1 cellular context compared by ENCODE assay signal in the genomic region with DNA sequence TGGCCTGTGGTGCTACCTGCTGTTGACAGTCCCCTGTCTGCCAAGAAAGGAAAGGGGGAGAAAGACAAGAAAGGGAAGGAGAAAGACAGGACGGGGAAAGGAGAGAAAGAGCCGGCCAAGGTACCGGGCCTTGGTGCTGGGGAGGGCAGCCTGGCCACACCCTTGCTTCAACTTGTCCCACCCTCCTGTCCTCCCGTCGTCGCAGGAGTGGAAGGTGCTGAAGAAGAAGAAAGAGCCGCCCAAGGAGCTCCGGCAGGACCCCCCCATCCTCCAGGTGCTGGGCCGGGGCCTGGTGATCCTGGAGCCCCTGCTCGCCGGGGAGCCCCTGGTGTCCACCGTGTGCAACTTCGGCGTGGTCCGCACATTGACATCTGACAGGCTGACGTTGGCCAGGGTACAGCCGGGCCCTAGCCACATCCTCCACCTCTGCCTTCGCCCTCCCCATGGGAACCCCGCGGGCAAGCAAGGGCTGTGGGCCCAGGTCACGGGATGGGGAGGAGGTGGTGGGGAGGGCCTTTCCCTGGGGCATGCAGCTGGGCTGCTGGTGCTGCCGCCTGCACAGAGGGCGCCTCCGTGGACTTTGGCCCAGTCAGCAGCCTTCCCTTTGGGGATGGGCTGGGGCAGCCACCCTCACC.
TF ChIP-seq lines count a peak whose summit lies in the region.

No MANE protein-coding gene starts in this region.

TF ChIP-seq in HepG2, 621 proteins besides CTCF, POLR2A, EP300 and RAD21 (continues in another document):
- TF ChIP-seq, protein P1, sequence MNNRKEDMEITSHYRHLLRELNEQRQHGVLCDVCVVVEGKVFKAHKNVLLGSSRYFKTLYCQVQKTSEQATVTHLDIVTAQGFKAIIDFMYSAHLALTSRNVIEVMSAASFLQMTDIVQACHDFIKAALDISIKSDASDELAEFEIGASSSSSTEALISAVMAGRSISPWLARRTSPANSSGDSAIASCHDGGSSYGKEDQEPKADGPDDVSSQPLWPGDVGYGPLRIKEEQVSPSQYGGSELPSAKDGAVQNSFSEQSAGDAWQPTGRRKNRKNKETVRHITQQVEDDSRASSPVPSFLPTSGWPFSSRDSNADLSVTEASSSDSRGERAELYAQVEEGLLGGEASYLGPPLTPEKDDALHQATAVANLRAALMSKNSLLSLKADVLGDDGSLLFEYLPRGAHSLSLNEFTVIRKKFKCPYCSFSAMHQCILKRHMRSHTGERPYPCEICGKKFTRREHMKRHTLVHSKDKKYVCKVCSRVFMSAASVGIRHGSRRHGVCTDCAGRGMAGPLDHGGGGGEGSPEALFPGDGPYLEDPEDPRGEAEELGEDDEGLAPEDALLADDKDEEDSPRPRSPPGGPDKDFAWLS (CRISPR knock-in tag; IDR thresholded peaks at IDR 0.05; ENCODE audit: borderline replicate concordance) = no peak
- TF ChIP-seq, protein P2, sequence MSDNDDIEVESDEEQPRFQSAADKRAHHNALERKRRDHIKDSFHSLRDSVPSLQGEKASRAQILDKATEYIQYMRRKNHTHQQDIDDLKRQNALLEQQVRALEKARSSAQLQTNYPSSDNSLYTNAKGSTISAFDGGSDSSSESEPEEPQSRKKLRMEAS (IDR thresholded peaks at IDR 0.05) = peak; percentile 51
- TF ChIP-seq HNRNPLL (IDR thresholded peaks at IDR 0.05; ENCODE audit: low read depth, low read length, poor library complexity, severe bottlenecking) (peak; percentile 6), SCMH1 (CRISPR knock-in tag; IDR thresholded peaks at IDR 0.05; ENCODE audit: borderline replicate concordance) (no peak), SOX5 (CRISPR knock-in tag; IDR thresholded peaks at IDR 0.05; ENCODE audit: borderline replicate concordance) (no peak), STAG1 (CRISPR knock-in tag; IDR thresholded peaks at IDR 0.05) (no peak), ZBTB7B (CRISPR knock-in tag; IDR thresholded peaks at IDR 0.05) (no peak), ZNF136 (CRISPR knock-in tag; IDR thresholded peaks at IDR 0.05; ENCODE audit: low read depth) (no peak), KDM3A (CRISPR knock-in tag; IDR thresholded peaks at IDR 0.05; ENCODE audit: low read depth) (no peak), HNF4A (CRISPR knock-in tag; IDR thresholded peaks at IDR 0.05) (peak; percentile 55), IKZF1 (IDR thresholded peaks at IDR 0.05) (no peak), BORCS8-MEF2B (CRISPR knock-in tag; IDR thresholded peaks at IDR 0.05) (0 out of 2 replicates have a peak, but pooled peaks have one; percentile 8), ZNF563 (CRISPR knock-in tag; IDR thresholded peaks at IDR 0.05) (0 out of 2 replicates have a peak, but pooled peaks have one; percentile 12), HNRNPUL1 (IDR thresholded peaks at IDR 0.05; ENCODE audit: low read depth, low read length) (no peak), HNF4G (IDR thresholded peaks at IDR 0.05; ENCODE audit: borderline replicate concordance, low read depth, low read length) (no peak), HNF4G (CRISPR knock-in tag; IDR thresholded peaks at IDR 0.05; ENCODE audit: borderline replicate concordance, low read depth) (no peak; the same call in 1 of the 2 replicates), SALL2 (CRISPR knock-in tag; IDR thresholded peaks at IDR 0.05) (no peak), ZNF546 (CRISPR knock-in tag; conservative IDR thresholded peaks at IDR 0.05) (0 out of 2 replicates have a peak, but pooled peaks have one; percentile 50), DPF2 (CRISPR knock-in tag; IDR thresholded peaks at IDR 0.05; ENCODE audit: borderline replicate concordance, low read depth) (no peak), SALL1 (CRISPR knock-in tag; IDR thresholded peaks at IDR 0.05) (0 out of 2 replicates have a peak, but pooled peaks have one; percentile 34), ZSCAN25 (CRISPR knock-in tag; IDR thresholded peaks at IDR 0.05) (no peak), ZNF234 (CRISPR knock-in tag; conservative IDR thresholded peaks at IDR 0.05) (no peak), ZNF562 (CRISPR knock-in tag; IDR thresholded peaks at IDR 0.05; ENCODE audit: borderline replicate concordance) (no peak), RXRA (CRISPR knock-in tag; IDR thresholded peaks at IDR 0.05) (0 out of 2 replicates have a peak, but pooled peaks have one; percentile 30), TBX3 (IDR thresholded peaks at IDR 0.05; ENCODE audit: borderline replicate concordance) (0 out of 2 replicates have a peak, but pooled peaks have one; percentile 9)
- TF ChIP-seq, protein P3, sequence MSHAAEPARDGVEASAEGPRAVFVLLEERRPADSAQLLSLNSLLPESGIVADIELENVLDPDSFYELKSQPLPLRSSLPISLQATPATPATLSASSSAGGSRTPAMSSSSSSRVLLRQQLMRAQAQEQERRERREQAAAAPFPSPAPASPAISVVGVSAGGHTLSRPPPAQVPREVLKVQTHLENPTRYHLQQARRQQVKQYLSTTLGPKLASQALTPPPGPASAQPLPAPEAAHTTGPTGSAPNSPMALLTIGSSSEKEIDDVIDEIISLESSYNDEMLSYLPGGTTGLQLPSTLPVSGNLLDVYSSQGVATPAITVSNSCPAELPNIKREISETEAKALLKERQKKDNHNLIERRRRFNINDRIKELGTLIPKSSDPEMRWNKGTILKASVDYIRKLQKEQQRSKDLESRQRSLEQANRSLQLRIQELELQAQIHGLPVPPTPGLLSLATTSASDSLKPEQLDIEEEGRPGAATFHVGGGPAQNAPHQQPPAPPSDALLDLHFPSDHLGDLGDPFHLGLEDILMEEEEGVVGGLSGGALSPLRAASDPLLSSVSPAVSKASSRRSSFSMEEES (CRISPR knock-in tag; IDR thresholded peaks at IDR 0.05) = 0 out of 2 replicates have a peak, but pooled peaks have one; percentile 13
- TF ChIP-seq, protein P4, sequence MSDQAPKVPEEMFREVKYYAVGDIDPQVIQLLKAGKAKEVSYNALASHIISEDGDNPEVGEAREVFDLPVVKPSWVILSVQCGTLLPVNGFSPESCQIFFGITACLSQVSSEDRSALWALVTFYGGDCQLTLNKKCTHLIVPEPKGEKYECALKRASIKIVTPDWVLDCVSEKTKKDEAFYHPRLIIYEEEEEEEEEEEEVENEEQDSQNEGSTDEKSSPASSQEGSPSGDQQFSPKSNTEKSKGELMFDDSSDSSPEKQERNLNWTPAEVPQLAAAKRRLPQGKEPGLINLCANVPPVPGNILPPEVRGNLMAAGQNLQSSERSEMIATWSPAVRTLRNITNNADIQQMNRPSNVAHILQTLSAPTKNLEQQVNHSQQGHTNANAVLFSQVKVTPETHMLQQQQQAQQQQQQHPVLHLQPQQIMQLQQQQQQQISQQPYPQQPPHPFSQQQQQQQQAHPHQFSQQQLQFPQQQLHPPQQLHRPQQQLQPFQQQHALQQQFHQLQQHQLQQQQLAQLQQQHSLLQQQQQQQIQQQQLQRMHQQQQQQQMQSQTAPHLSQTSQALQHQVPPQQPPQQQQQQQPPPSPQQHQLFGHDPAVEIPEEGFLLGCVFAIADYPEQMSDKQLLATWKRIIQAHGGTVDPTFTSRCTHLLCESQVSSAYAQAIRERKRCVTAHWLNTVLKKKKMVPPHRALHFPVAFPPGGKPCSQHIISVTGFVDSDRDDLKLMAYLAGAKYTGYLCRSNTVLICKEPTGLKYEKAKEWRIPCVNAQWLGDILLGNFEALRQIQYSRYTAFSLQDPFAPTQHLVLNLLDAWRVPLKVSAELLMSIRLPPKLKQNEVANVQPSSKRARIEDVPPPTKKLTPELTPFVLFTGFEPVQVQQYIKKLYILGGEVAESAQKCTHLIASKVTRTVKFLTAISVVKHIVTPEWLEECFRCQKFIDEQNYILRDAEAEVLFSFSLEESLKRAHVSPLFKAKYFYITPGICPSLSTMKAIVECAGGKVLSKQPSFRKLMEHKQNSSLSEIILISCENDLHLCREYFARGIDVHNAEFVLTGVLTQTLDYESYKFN (CRISPR knock-in tag; conservative IDR thresholded peaks at IDR 0.05) = 0 out of 2 replicates have a peak, but pooled peaks have one; percentile 31
- TF ChIP-seq, protein P5, sequence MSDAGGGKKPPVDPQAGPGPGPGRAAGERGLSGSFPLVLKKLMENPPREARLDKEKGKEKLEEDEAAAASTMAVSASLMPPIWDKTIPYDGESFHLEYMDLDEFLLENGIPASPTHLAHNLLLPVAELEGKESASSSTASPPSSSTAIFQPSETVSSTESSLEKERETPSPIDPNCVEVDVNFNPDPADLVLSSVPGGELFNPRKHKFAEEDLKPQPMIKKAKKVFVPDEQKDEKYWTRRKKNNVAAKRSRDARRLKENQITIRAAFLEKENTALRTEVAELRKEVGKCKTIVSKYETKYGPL (CRISPR knock-in tag; IDR thresholded peaks at IDR 0.05) = no peak
- TF ChIP-seq, protein P6, sequence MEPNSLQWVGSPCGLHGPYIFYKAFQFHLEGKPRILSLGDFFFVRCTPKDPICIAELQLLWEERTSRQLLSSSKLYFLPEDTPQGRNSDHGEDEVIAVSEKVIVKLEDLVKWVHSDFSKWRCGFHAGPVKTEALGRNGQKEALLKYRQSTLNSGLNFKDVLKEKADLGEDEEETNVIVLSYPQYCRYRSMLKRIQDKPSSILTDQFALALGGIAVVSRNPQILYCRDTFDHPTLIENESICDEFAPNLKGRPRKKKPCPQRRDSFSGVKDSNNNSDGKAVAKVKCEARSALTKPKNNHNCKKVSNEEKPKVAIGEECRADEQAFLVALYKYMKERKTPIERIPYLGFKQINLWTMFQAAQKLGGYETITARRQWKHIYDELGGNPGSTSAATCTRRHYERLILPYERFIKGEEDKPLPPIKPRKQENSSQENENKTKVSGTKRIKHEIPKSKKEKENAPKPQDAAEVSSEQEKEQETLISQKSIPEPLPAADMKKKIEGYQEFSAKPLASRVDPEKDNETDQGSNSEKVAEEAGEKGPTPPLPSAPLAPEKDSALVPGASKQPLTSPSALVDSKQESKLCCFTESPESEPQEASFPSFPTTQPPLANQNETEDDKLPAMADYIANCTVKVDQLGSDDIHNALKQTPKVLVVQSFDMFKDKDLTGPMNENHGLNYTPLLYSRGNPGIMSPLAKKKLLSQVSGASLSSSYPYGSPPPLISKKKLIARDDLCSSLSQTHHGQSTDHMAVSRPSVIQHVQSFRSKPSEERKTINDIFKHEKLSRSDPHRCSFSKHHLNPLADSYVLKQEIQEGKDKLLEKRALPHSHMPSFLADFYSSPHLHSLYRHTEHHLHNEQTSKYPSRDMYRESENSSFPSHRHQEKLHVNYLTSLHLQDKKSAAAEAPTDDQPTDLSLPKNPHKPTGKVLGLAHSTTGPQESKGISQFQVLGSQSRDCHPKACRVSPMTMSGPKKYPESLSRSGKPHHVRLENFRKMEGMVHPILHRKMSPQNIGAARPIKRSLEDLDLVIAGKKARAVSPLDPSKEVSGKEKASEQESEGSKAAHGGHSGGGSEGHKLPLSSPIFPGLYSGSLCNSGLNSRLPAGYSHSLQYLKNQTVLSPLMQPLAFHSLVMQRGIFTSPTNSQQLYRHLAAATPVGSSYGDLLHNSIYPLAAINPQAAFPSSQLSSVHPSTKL (CRISPR knock-in tag; IDR thresholded peaks at IDR 0.05) = 0 out of 2 replicates have a peak, but pooled peaks have one; percentile 9
- TF ChIP-seq, protein P7, sequence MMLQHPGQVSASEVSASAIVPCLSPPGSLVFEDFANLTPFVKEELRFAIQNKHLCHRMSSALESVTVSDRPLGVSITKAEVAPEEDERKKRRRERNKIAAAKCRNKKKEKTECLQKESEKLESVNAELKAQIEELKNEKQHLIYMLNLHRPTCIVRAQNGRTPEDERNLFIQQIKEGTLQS (CRISPR knock-in tag; IDR thresholded peaks at IDR 0.05) = no peak
- TF ChIP-seq, protein P8, sequence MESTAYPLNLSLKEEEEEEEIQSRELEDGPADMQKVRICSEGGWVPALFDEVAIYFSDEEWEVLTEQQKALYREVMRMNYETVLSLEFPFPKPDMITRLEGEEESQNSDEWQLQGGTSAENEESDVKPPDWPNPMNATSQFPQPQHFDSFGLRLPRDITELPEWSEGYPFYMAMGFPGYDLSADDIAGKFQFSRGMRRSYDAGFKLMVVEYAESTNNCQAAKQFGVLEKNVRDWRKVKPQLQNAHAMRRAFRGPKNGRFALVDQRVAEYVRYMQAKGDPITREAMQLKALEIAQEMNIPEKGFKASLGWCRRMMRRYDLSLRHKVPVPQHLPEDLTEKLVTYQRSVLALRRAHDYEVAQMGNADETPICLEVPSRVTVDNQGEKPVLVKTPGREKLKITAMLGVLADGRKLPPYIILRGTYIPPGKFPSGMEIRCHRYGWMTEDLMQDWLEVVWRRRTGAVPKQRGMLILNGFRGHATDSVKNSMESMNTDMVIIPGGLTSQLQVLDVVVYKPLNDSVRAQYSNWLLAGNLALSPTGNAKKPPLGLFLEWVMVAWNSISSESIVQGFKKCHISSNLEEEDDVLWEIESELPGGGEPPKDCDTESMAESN (CRISPR knock-in tag; conservative IDR thresholded peaks at IDR 0.05) = no peak
- TF ChIP-seq, protein P9, sequence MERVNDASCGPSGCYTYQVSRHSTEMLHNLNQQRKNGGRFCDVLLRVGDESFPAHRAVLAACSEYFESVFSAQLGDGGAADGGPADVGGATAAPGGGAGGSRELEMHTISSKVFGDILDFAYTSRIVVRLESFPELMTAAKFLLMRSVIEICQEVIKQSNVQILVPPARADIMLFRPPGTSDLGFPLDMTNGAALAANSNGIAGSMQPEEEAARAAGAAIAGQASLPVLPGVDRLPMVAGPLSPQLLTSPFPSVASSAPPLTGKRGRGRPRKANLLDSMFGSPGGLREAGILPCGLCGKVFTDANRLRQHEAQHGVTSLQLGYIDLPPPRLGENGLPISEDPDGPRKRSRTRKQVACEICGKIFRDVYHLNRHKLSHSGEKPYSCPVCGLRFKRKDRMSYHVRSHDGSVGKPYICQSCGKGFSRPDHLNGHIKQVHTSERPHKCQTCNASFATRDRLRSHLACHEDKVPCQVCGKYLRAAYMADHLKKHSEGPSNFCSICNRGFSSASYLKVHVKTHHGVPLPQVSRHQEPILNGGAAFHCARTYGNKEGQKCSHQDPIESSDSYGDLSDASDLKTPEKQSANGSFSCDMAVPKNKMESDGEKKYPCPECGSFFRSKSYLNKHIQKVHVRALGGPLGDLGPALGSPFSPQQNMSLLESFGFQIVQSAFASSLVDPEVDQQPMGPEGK (CRISPR knock-in tag; IDR thresholded peaks at IDR 0.05) = 0 out of 2 replicates have a peak, but pooled peaks have one; percentile 32
- TF ChIP-seq, protein P10, sequence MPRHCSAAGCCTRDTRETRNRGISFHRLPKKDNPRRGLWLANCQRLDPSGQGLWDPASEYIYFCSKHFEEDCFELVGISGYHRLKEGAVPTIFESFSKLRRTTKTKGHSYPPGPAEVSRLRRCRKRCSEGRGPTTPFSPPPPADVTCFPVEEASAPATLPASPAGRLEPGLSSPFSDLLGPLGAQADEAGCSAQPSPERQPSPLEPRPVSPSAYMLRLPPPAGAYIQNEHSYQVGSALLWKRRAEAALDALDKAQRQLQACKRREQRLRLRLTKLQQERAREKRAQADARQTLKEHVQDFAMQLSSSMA (CRISPR knock-in tag; IDR thresholded peaks at IDR 0.05) = no peak
